In genomic region chr15:77083381-77084160, GRCh38 we compare ENCODE assay signal across 8 cellular contexts.
DNase-seq lines count a peak whose midpoint lies in the region; ATAC-seq and TF ChIP-seq lines count a peak whose summit lies in the region.

No MANE protein-coding gene starts in this region.

- no peaks in the 10 kb centered on the region for H3K4me1 ChIP-seq in mucosa of rectum (ENCODE audit: control insufficient read depth in 2 of 2, insufficient read depth in 2 of 2, low read length in 2 of 2)

- H3K9me3 ChIP-seq in mucosa of rectum (ENCODE audit: control insufficient read depth in 2 of 2, low read length in 2 of 2): no peaks in the 10 kb centered on the region

- H3K4me3 ChIP-seq in mucosa of rectum (ENCODE audit: low read length in 2 of 2): peak overlapping the region; percentile 52 to 65

- H3K27me3 ChIP-seq in mucosa of rectum (ENCODE audit: control insufficient read depth in 2 of 2, insufficient read depth in 2 of 2, low read length in 2 of 2): no peaks in the 10 kb centered on the region

- peak; percentile 93 for DNase-seq in NCI-H524 treated with DMSO at 0.1 percent for 48 hours (lab: John Stamatoyannopoulos, UW)
- DNase-seq in activated T-cell treated with anti-CD3 and anti-CD28 coated beads for 24 hours (ENCODE audit: low read depth): peak; percentile 55
- DNase-seq in erythroblast (lab: John Stamatoyannopoulos, UW): peak; percentile 60 to 63
- DNase-seq in stimulated activated CD8-positive, alpha-beta memory T cell treated with anti-CD3 and anti-CD28 coated beads, Interleukin-7, amount 100 ng/mL, for 24 hours (ENCODE audit: low read depth): peak; percentile 35

- TF ChIP-seq POLR2A in erythroblast (IDR thresholded peaks at IDR 0.05; ENCODE audit: low read length): no peak

- H3K9ac ChIP-seq in mucosa of rectum (ENCODE audit: low read depth in 1 of 2, low read length in 2 of 2): no peak overlapping the region

- ATAC-seq in GM18498 (IDR thresholded peaks at IDR 0.05; ENCODE audit: unreplicated experiment): peak; percentile 86
- ATAC-seq in HG03095 (IDR thresholded peaks at IDR 0.05; ENCODE audit: unreplicated experiment): peak; percentile 60
- ATAC-seq in GM18861 (IDR thresholded peaks at IDR 0.05; ENCODE audit: unreplicated experiment): no peak

- peak overlapping the region in 1 of 2 donors; percentile 43 for H3K27ac ChIP-seq in mucosa of rectum (ENCODE audit: low read depth in 2 of 2, low read length in 2 of 2)

- no peaks in the 10 kb centered on the region for H3K36me3 ChIP-seq in mucosa of rectum (ENCODE audit: control insufficient read depth in 2 of 2, insufficient read depth in 2 of 2, low read length in 2 of 2)

Comparison
In these comparisons a context has a peak if more than half of its experiments do, and no peak if none do; other contexts are left out.
1. DNase-seq: peak in every context shown above with its lines; median percentile 93 in NCI-H524 treated with DMSO at 0.1 percent for 48 hours; 62 in erythroblast; 55 in activated T-cell treated with anti-CD3 and anti-CD28 coated beads for 24 hours; 35 in stimulated activated CD8-positive, alpha-beta memory T cell treated with anti-CD3 and anti-CD28 coated beads, Interleukin-7, amount 100 ng/mL, for 24 hours.